Comparison of ENCODE assay signal across 10 cellular contexts in genomic region chr6:108174371-108175175, GRCh38. TPM values are rescaled to one million over a fixed set of nuclear protein-coding genes. Genes with fewer than 3 reads are reported as not detected.
DNase-seq lines count a peak whose midpoint lies in the region; ATAC-seq and TF ChIP-seq lines count a peak whose summit lies in the region.
"Had no signal": no experiment of that assay in that cellular context is flagged by ENCODE, and none has a peak within 500 bp of the region (broad histone marks: within the 10 kb centered on the region; RNA-seq: fewer than 3 reads in every experiment).

No MANE protein-coding gene starts in this region.

- H3K4me1 ChIP-seq in adipocyte (ENCODE audit: control insufficient read depth, insufficient read depth, low read length) (no peaks in the 10 kb centered on the region), upper lobe of right lung (peaks cover 22% of the 10 kb centered on the region)

- no peak overlapping the region for H3K4me3 Mint-ChIP-seq in natural killer cell
- no peak overlapping the region for H3K4me3 Mint-ChIP-seq in natural killer cell treated with Interleukin-12 subunit alpha and Interleukin-12 subunit beta and Interleukin-15 and Interleukin-18, amount 100 ng/mL, for 72 hours

- intact Hi-C loops in natural killer cell (cut with micrococcal nuclease): no loop called here
- intact Hi-C loops in upper lobe of right lung (cut with DNase I): no loop called here

- H3K27me3 ChIP-seq in adipocyte (replicated peaks; ENCODE audit: control insufficient read depth, insufficient read depth, low read length) (peaks cover 96% of the 10 kb centered on the region), upper lobe of right lung (peaks cover 95% of the 10 kb centered on the region)

- H3K9ac ChIP-seq in adipocyte (ENCODE audit: low read length): no peak overlapping the region

- H3K27ac Mint-ChIP-seq in natural killer cell: no peak overlapping the region
- H3K27ac Mint-ChIP-seq in natural killer cell treated with Interleukin-12 subunit alpha and Interleukin-12 subunit beta and Interleukin-15 and Interleukin-18, amount 100 ng/mL, for 72 hours: no peak overlapping the region

- H3K36me3 ChIP-seq in adipocyte (ENCODE audit: control insufficient read depth, insufficient read depth, low read length, severe bottlenecking): no peaks in the 10 kb centered on the region
- H3K36me3 ChIP-seq in upper lobe of right lung: no peaks in the 10 kb centered on the region
- H3K36me3 ChIP-seq: Peyer's patch had no signal

- peak; percentile 48 to 77 (median 72) for ATAC-seq in natural killer cell
- ATAC-seq in natural killer cell treated with Interleukin-12 subunit alpha and Interleukin-12 subunit beta and Interleukin-15 and Interleukin-18, amount 100 ng/mL, for 72 hours: no peak
- ATAC-seq in upper lobe of right lung: peak; percentile 53
- no peak for ATAC-seq in HG03442 (IDR thresholded peaks at IDR 0.05; ENCODE audit: unreplicated experiment)
- ATAC-seq in HG03571 (IDR thresholded peaks at IDR 0.05; ENCODE audit: unreplicated experiment): no peak

- H3K36me3 Mint-ChIP-seq in natural killer cell: no peaks in the 10 kb centered on the region
- no peaks in the 10 kb centered on the region for H3K36me3 Mint-ChIP-seq in natural killer cell treated with Interleukin-12 subunit alpha and Interleukin-12 subunit beta and Interleukin-15 and Interleukin-18, amount 100 ng/mL, for 72 hours
- H3K36me3 Mint-ChIP-seq: CD4-positive, CD25-positive, alpha-beta regulatory T cell had no signal

- H3K9me3 ChIP-seq in adipocyte (ENCODE audit: control insufficient read depth, low read length) (peaks cover 7% of the 10 kb centered on the region), upper lobe of right lung (no peaks in the 10 kb centered on the region)
- H3K9me3 ChIP-seq: Peyer's patch had no signal

- H3K4me1 Mint-ChIP-seq in natural killer cell: peaks cover 12 to 26% of the 10 kb centered on the region in 2 donors
- peaks cover 0 to 9% of the 10 kb centered on the region in 2 donors for H3K4me1 Mint-ChIP-seq in natural killer cell treated with Interleukin-12 subunit alpha and Interleukin-12 subunit beta and Interleukin-15 and Interleukin-18, amount 100 ng/mL, for 72 hours (ENCODE audit: low read depth in 2 of 2)

- H3K27me3 Mint-ChIP-seq in natural killer cell (ENCODE audit: low read depth in 2 of 2): peaks cover 60 to 79% of the 10 kb centered on the region in 2 donors
- H3K27me3 Mint-ChIP-seq in natural killer cell treated with Interleukin-12 subunit alpha and Interleukin-12 subunit beta and Interleukin-15 and Interleukin-18, amount 100 ng/mL, for 72 hours: peaks cover 48 to 76% of the 10 kb centered on the region in 2 donors

- no peak for DNase-seq in natural killer cell
- no peak for DNase-seq in natural killer cell treated with Interleukin-12 subunit alpha and Interleukin-12 subunit beta and Interleukin-15 and Interleukin-18, amount 100 ng/mL, for 72 hours (ENCODE audit: low spot score)
- peak; percentile 58 for DNase-seq in adipocyte (ENCODE audit: low read depth)
- DNase-seq in kidney glomerular epithelial cell (lab: John Stamatoyannopoulos, UW): peak; percentile 21
- no peak for DNase-seq in upper lobe of right lung
- DNase-seq in amygdala (lab: John Stamatoyannopoulos, UW): no peak
- DNase-seq: Peyer's patch had no signal

- H3K4me3 ChIP-seq in adipocyte (ENCODE audit: low read length) (no peak overlapping the region), upper lobe of right lung (no peak overlapping the region)

- TF ChIP-seq CTCF in natural killer cell (IDR thresholded peaks at IDR 0.05) (no peak), upper lobe of right lung (IDR thresholded peaks at IDR 0.05) (no peak)

- no peaks in the 10 kb centered on the region for H3K9me3 Mint-ChIP-seq in natural killer cell
- H3K9me3 Mint-ChIP-seq in natural killer cell treated with Interleukin-12 subunit alpha and Interleukin-12 subunit beta and Interleukin-15 and Interleukin-18, amount 100 ng/mL, for 72 hours: no peaks in the 10 kb centered on the region

- no peak overlapping the region for H3K27ac ChIP-seq in upper lobe of right lung
- H3K27ac ChIP-seq: Peyer's patch had no signal

RNA-seq across cellular contexts. Expression of gene NR2E1, which starts 8.8 kb away (rescaled TPM):
- total RNA-seq in natural killer cell (not detected), upper lobe of right lung (not detected)
- not detected for total RNA-seq in natural killer cell treated with Interleukin-12 subunit alpha and Interleukin-12 subunit beta and Interleukin-15 and Interleukin-18, amount 100 ng/mL, for 72 hours
- total RNA-seq: CD4-positive, CD25-positive, alpha-beta regulatory T cell; Peyer's patch had no signal

Comparison
In these comparisons a context has a peak if more than half of its experiments do, and no peak if none do; other contexts are left out.
1. ATAC-seq: peak in natural killer cell (3 of 3) and upper lobe of right lung (single experiment); none in natural killer cell treated with Interleukin-12 subunit alpha and Interleukin-12 subunit beta and Interleukin-15 and Interleukin-18, amount 100 ng/mL, for 72 hours (0 of 2), HG03442 (single experiment) and HG03571 (single experiment).
2. DNase-seq: peak in adipocyte (single experiment) and kidney glomerular epithelial cell (single experiment); none in natural killer cell (single experiment), natural killer cell treated with Interleukin-12 subunit alpha and Interleukin-12 subunit beta and Interleukin-15 and Interleukin-18, amount 100 ng/mL, for 72 hours (single experiment), upper lobe of right lung (single experiment) and amygdala (0 of 56).